ENCODE assay signal across 14 cellular contexts in genomic region chr10:74117738-74118137, GRCh38. TPM values are rescaled to one million over a fixed set of nuclear protein-coding genes. Genes with fewer than 3 reads are reported as not detected.
A peak's percentile ranks its signal among the peaks of the same experiment; 100 is the strongest.
DNase-seq lines count a peak whose midpoint lies in the region; ATAC-seq and TF ChIP-seq lines count a peak whose summit lies in the region.
"Had no signal": no experiment of that assay in that cellular context is flagged by ENCODE, and none has a peak within 500 bp of the region (broad histone marks: within the 10 kb centered on the region; RNA-seq: fewer than 3 reads in every experiment).

No MANE protein-coding gene starts in this region.

- peaks cover 0 to 9% (median 1%) of the 10 kb centered on the region in 4 donors for H3K4me1 Mint-ChIP-seq in CD4-positive, alpha-beta memory T cell
- peaks cover 26% of the 10 kb centered on the region for H3K4me1 Mint-ChIP-seq in activated T-helper 1 cell treated with anti-CD3 and anti-CD28 coated beads, Interleukin-12 subunit alpha, Interleukin-12 subunit beta, Interleukin-2, Interleukin-4 antibody, amounts not matched to agents 30 ng/mL and 10 ng/mL and 1 ng/mL, durations not matched to agents 14 hours and 24 hours and 36 hours (ENCODE audit: low read depth)
- peaks cover 14% of the 10 kb centered on the region for H3K4me1 Mint-ChIP-seq in nephron progenitor cell

- POLR2A ChIA-PET in CD4-positive, alpha-beta memory T cell (lab: Charles Lee; ENCODE audit: partially characterized antibody) = interaction anchor here (0.6 kb wide), 1 partner anchor 16 kb away, joined by 3 read pairs; no protein-coding TSS in a partner anchor

- H3K9me3 Mint-ChIP-seq in CD4-positive, alpha-beta memory T cell = peaks cover 0 to 2% (median 0%) of the 10 kb centered on the region in 8 donors
- no peaks in the 10 kb centered on the region for H3K9me3 Mint-ChIP-seq in activated T-helper 1 cell treated with anti-CD3 and anti-CD28 coated beads, Interleukin-12 subunit alpha, Interleukin-12 subunit beta, Interleukin-2, Interleukin-4 antibody, amounts not matched to agents 30 ng/mL and 10 ng/mL and 1 ng/mL, durations not matched to agents 14 hours and 24 hours and 36 hours
- H3K9me3 Mint-ChIP-seq in nephron progenitor cell = no peaks in the 10 kb centered on the region

- peaks cover 74 to 89% of the 10 kb centered on the region in 2 donors for H3K36me3 Mint-ChIP-seq in CD4-positive, alpha-beta memory T cell
- H3K36me3 Mint-ChIP-seq in activated T-helper 1 cell treated with anti-CD3 and anti-CD28 coated beads, Interleukin-12 subunit alpha, Interleukin-12 subunit beta, Interleukin-2, Interleukin-4 antibody, amounts not matched to agents 30 ng/mL and 10 ng/mL and 1 ng/mL, durations not matched to agents 14 hours and 24 hours and 36 hours (ENCODE audit: low read depth) = peaks cover 76% of the 10 kb centered on the region
- H3K36me3 Mint-ChIP-seq in nephron progenitor cell (ENCODE audit: low read depth) = peaks cover 79% of the 10 kb centered on the region

- no peak for DNase-seq in CD4-positive, alpha-beta memory T cell
- DNase-seq in GM20000 (ENCODE audit: low spot score) = peak; percentile 33
- no peak for DNase-seq in activated T-helper 1 cell treated with anti-CD3 and anti-CD28 coated beads, Interleukin-12 subunit alpha, Interleukin-12 subunit beta, Interleukin-2, Interleukin-4 antibody, amounts not matched to agents 30 ng/mL and 10 ng/mL and 1 ng/mL, durations not matched to agents 14 hours and 24 hours and 36 hours (ENCODE audit: low spot score)
- no peak for DNase-seq in nephron progenitor cell
- no peak for DNase-seq in HuH-7 (ENCODE audit: low spot score)
- DNase-seq in NCI-H1092 (lab: John Stamatoyannopoulos, UW) = no peak
- DNase-seq: activated CD4-positive, alpha-beta T cell treated with anti-CD3 and anti-CD28 coated beads for 1 hour; activated effector memory CD4-positive, alpha-beta T cell treated with anti-CD3 and anti-CD28 coated beads, Interleukin-2, amount 50 U/mL, for 16 hours; NCI-H1092 treated with DMSO at 0.1 percent for 48 hours; NCI-H446 had no signal

- no peaks in the 10 kb centered on the region for H3K4me1 ChIP-seq in CD4-positive, alpha-beta memory T cell (ENCODE audit: insufficient read depth, low read length)

- CTCF ChIA-PET in CD4-positive, alpha-beta memory T cell (lab: Charles Lee; ENCODE audit: partially characterized antibody) = interaction anchor here (1.2 kb wide), 1 partner anchor 16 kb away, joined by 3 read pairs; no protein-coding TSS in a partner anchor

- no peaks in the 10 kb centered on the region for H3K27me3 Mint-ChIP-seq in CD4-positive, alpha-beta memory T cell
- H3K27me3 Mint-ChIP-seq in activated T-helper 1 cell treated with anti-CD3 and anti-CD28 coated beads, Interleukin-12 subunit alpha, Interleukin-12 subunit beta, Interleukin-2, Interleukin-4 antibody, amounts not matched to agents 30 ng/mL and 10 ng/mL and 1 ng/mL, durations not matched to agents 14 hours and 24 hours and 36 hours (ENCODE audit: insufficient read depth) = no peaks in the 10 kb centered on the region
- H3K27me3 Mint-ChIP-seq in nephron progenitor cell (ENCODE audit: low read depth, poor library complexity) = no peaks in the 10 kb centered on the region

- no peak overlapping the region for H3K27ac ChIP-seq in CD4-positive, alpha-beta memory T cell (ENCODE audit: low read depth, low read length)
- H3K27ac ChIP-seq: C4-2B, right atrium auricular region had no signal

- ATAC-seq in HG03108 (IDR thresholded peaks at IDR 0.05; ENCODE audit: unreplicated experiment) (no peak), GM19328 (IDR thresholded peaks at IDR 0.05; ENCODE audit: unreplicated experiment) (no peak)

- intact Hi-C loops in CD4-positive, alpha-beta memory T cell (cut with micrococcal nuclease) = no loop called here
- intact Hi-C loops in activated T-helper 1 cell treated with anti-CD3 and anti-CD28 coated beads, Interleukin-12 subunit alpha, Interleukin-12 subunit beta, Interleukin-2, Interleukin-4 antibody, amounts not matched to agents 30 ng/mL and 10 ng/mL and 1 ng/mL, durations not matched to agents 14 hours and 24 hours and 36 hours (cut with micrococcal nuclease) = no loop called here

- no peaks in the 10 kb centered on the region for H3K27me3 ChIP-seq in CD4-positive, alpha-beta memory T cell (ENCODE audit: insufficient read depth, low read length)
- H3K27me3 ChIP-seq: right atrium auricular region had no signal

- H3K27ac Mint-ChIP-seq in CD4-positive, alpha-beta memory T cell = peak overlapping the region in 4 of 7 donors; percentile 23 to 48 (median 44)
- H3K27ac Mint-ChIP-seq in activated T-helper 1 cell treated with anti-CD3 and anti-CD28 coated beads, Interleukin-12 subunit alpha, Interleukin-12 subunit beta, Interleukin-2, Interleukin-4 antibody, amounts not matched to agents 30 ng/mL and 10 ng/mL and 1 ng/mL, durations not matched to agents 14 hours and 24 hours and 36 hours = peak overlapping the region; percentile 68
- peak overlapping the region; percentile 78 for H3K27ac Mint-ChIP-seq in nephron progenitor cell

- TF ChIP-seq CTCF in GM20000 (IDR thresholded peaks at IDR 0.05; ENCODE audit: extremely low read depth, missing control alignments) = no peak
- no peak for TF ChIP-seq CTCF in nephron progenitor cell (IDR thresholded peaks at IDR 0.05)

- H3K4me3 ChIP-seq in CD4-positive, alpha-beta memory T cell (ENCODE audit: low read length in 2 of 2) = no peak overlapping the region
- H3K4me3 ChIP-seq: right atrium auricular region had no signal

- H3K36me3 ChIP-seq in CD4-positive, alpha-beta memory T cell (ENCODE audit: insufficient read depth, low read length) = peaks cover 71% of the 10 kb centered on the region

- H3K4me3 Mint-ChIP-seq in CD4-positive, alpha-beta memory T cell = no peak overlapping the region
- no peak overlapping the region for H3K4me3 Mint-ChIP-seq in activated T-helper 1 cell treated with anti-CD3 and anti-CD28 coated beads, Interleukin-12 subunit alpha, Interleukin-12 subunit beta, Interleukin-2, Interleukin-4 antibody, amounts not matched to agents 30 ng/mL and 10 ng/mL and 1 ng/mL, durations not matched to agents 14 hours and 24 hours and 36 hours
- H3K4me3 Mint-ChIP-seq in nephron progenitor cell = no peak overlapping the region

- no peaks in the 10 kb centered on the region for H3K9me3 ChIP-seq in CD4-positive, alpha-beta memory T cell (ENCODE audit: control insufficient read depth in 1 of 2, low read length in 2 of 2)
- H3K9me3 ChIP-seq: right atrium auricular region had no signal

RNA-seq across cellular contexts. Expression of gene AP3M1, which starts 32.9 kb away (rescaled TPM):
- total RNA-seq in CD4-positive, alpha-beta memory T cell = 10 to 100 TPM; 38.6 to 38.8 TPM
- polyA plus RNA-seq in CD4-positive, alpha-beta memory T cell = 10 to 100 TPM; 28.7 to 37.7 TPM
- 48.3 and 53.8 TPM in 2 replicates for total RNA-seq in activated T-helper 1 cell treated with anti-CD3 and anti-CD28 coated beads, Interleukin-12 subunit alpha, Interleukin-12 subunit beta, Interleukin-2, Interleukin-4 antibody, amounts not matched to agents 30 ng/mL and 10 ng/mL and 1 ng/mL, durations not matched to agents 14 hours and 24 hours and 36 hours

RNA-seq across cellular contexts. Expression of gene ADK, which starts 33.3 kb away (rescaled TPM):
- 10 to 100 TPM; 33.7 to 38.5 TPM for total RNA-seq in CD4-positive, alpha-beta memory T cell
- 10 to 100 TPM; 63.5 to 66.6 TPM for polyA plus RNA-seq in CD4-positive, alpha-beta memory T cell
- total RNA-seq in activated T-helper 1 cell treated with anti-CD3 and anti-CD28 coated beads, Interleukin-12 subunit alpha, Interleukin-12 subunit beta, Interleukin-2, Interleukin-4 antibody, amounts not matched to agents 30 ng/mL and 10 ng/mL and 1 ng/mL, durations not matched to agents 14 hours and 24 hours and 36 hours = 47.4 and 50.8 TPM in 2 replicates
